In genomic region chr2:238851026-238851425, GRCh38 we compare ENCODE assay signal across 1 cellular context.
TF ChIP-seq lines count a peak whose summit lies in the region.

No MANE protein-coding gene starts in this region.

TF ChIP-seq in WTC11, 78 proteins besides CTCF, POLR2A, EP300 and RAD21 (continued from another document):
- no peak for TF ChIP-seq MAX (CRISPR knock-in tag; IDR thresholded peaks at IDR 0.05)
- TF ChIP-seq ZNF396 (CRISPR knock-in tag; IDR thresholded peaks at IDR 0.05; ENCODE audit: borderline replicate concordance) = no peak
- TF ChIP-seq ZBTB43 (CRISPR knock-in tag; IDR thresholded peaks at IDR 0.05) = no peak
- TF ChIP-seq ZNF416 (CRISPR knock-in tag; IDR thresholded peaks at IDR 0.05) = no peak
- TF ChIP-seq ZNF121 (CRISPR knock-in tag; IDR thresholded peaks at IDR 0.05) = no peak
